ENCODE assay signal across 1 cellular context in the genomic region with DNA sequence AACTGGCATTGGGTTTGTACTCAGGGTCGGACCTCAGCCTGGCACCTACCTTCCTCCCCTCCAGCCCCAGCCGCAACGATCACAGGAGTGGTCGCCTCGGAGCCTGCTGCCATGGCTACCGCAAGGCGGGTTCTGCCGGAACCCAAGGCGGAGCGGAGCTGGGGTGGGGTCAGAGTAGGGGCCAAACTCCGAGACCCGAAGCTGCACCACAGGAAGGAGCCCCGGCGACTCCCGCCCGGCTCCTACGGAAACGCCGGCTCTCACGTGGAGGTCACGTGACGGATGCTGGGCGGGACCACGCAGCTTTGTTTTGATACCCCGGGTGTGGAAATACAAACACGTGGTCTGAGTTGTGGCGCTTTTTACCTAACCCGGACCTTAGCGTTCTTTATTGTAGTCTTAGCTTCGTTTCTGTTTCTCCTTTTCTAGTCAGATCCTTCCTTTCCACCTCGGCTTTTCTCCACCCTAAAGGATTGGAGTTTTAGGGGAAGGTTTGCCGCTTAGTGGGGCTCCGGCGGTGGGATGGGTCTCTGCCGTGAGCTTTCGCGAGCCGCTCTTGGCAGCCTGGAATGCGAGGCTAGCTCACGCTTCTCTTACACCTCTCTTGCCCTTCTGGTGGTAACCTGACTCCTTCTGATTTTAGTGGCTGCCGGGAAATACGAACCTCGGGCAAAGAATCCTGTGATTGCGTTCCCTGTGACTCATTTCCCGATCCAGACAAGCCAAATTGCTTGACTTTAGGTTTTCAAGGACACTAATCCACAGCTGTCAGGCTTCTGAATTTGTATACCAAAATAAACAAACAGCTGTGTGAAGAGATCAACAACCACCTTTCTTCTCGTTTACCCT.
TF ChIP-seq lines count a peak whose summit lies in the region.

Gene HSPBAP1, minus strand, starts transcription at position 264 of the 849 bp plus-strand sequence. Its CDS starts 151 bp downstream, at position 113.

TF ChIP-seq in A549, 52 proteins besides CTCF, POLR2A, EP300 and RAD21 (continued from another document):
- TF ChIP-seq MAZ (IDR thresholded peaks at IDR 0.05; ENCODE audit: borderline replicate concordance, low read depth, low read length) (no peak), SMC3 (IDR thresholded peaks at IDR 0.05) (no peak), GATA3 (IDR thresholded peaks at IDR 0.05; ENCODE audit: borderline replicate concordance) (no peak), FOSB (CRISPR knock-in tag; IDR thresholded peaks at IDR 0.05) (no peak), EHMT2 (IDR thresholded peaks at IDR 0.05; ENCODE audit: low read depth) (no peak), ATOH8 (CRISPR knock-in tag; IDR thresholded peaks at IDR 0.05; ENCODE audit: low read depth) (no peak), ZNF302 (CRISPR knock-in tag; IDR thresholded peaks at IDR 0.05) (no peak), HEYL (CRISPR knock-in tag; IDR thresholded peaks at IDR 0.05) (peak; percentile 63; the same call in 1 of the 2 replicates), RARB (CRISPR knock-in tag; IDR thresholded peaks at IDR 0.05) (no peak), CEBPB (IDR thresholded peaks at IDR 0.05) (no peak), MYC (IDR thresholded peaks at IDR 0.05; ENCODE audit: borderline replicate concordance, low read length) (peak; percentile 87), MAFK (IDR thresholded peaks at IDR 0.05; ENCODE audit: partially characterized antibody) (no peak), RCOR1 (IDR thresholded peaks at IDR 0.05; ENCODE audit: low read depth, low read length) (no peak), MAX (IDR thresholded peaks at IDR 0.05) (peak; percentile 99), KDM5A (IDR thresholded peaks at IDR 0.05) (no peak), ZFP36 (IDR thresholded peaks at IDR 0.05; ENCODE audit: borderline replicate concordance, partially characterized antibody) (no peak), REST (IDR thresholded peaks at IDR 0.05) (no peak), HES2 (IDR thresholded peaks at IDR 0.05) (no peak), ZC3H11A (IDR thresholded peaks at IDR 0.05) (no peak), JUNB (IDR thresholded peaks at IDR 0.05) (no peak), NR3C1 (IDR thresholded peaks at IDR 0.05) (no peak), ESRRA (IDR thresholded peaks at IDR 0.05; ENCODE audit: borderline replicate concordance, low read length) (peak; percentile 61; the same call in 1 of the 2 replicates), CHD4 (IDR thresholded peaks at IDR 0.05; ENCODE audit: borderline replicate concordance) (no peak), NFE2L2 (conservative IDR thresholded peaks at IDR 0.05; ENCODE audit: low read length) (no peak), KDM1A (IDR thresholded peaks at IDR 0.05; ENCODE audit: low read depth) (no peak), HOXB13 (CRISPR knock-in tag; IDR thresholded peaks at IDR 0.05; ENCODE audit: low read depth) (peak; percentile 88), PBX3 (IDR thresholded peaks at IDR 0.05) (no peak), NPAS2 (CRISPR knock-in tag; IDR thresholded peaks at IDR 0.05; ENCODE audit: borderline replicate concordance) (peak; percentile 87), ZSCAN20 (CRISPR knock-in tag; IDR thresholded peaks at IDR 0.05) (peak; percentile 51; the same call in 1 of the 2 replicates), EHF (CRISPR knock-in tag; IDR thresholded peaks at IDR 0.05) (0 out of 2 replicates have a peak, but pooled peaks have one; percentile 26), HDAC2 (IDR thresholded peaks at IDR 0.05) (peak; percentile 41; the same call in 1 of the 2 replicates), USF2 (IDR thresholded peaks at IDR 0.05) (peak; percentile 99), POLR2AphosphoS2 (conservative IDR thresholded peaks at IDR 0.05; ENCODE audit: low read length) (no peak), HOXA7 (CRISPR knock-in tag; IDR thresholded peaks at IDR 0.05) (no peak), PHF8 (IDR thresholded peaks at IDR 0.05; ENCODE audit: borderline replicate concordance, low read depth) (peak; percentile 16; the same call in 1 of the 2 replicates), RFX5 (IDR thresholded peaks at IDR 0.05) (no peak), BHLHE40 (IDR thresholded peaks at IDR 0.05; ENCODE audit: low read depth, low read length) (peak; percentile 76), RNF2 (IDR thresholded peaks at IDR 0.05; ENCODE audit: borderline replicate concordance, low read depth) (no peak), TFCP2L1 (CRISPR knock-in tag; IDR thresholded peaks at IDR 0.05) (0 out of 2 replicates have a peak, but pooled peaks have one; percentile 41), CBX2 (IDR thresholded peaks at IDR 0.05; ENCODE audit: borderline replicate concordance, low read depth) (no peak), SREBF2 (IDR thresholded peaks at IDR 0.05) (no peak), CBX8 (IDR thresholded peaks at IDR 0.05) (no peak), FOXS1 (CRISPR knock-in tag; IDR thresholded peaks at IDR 0.05) (peak; percentile 89; the same call in 1 of the 2 replicates), HOXB5 (CRISPR knock-in tag; IDR thresholded peaks at IDR 0.05) (peak; percentile 82)
- TF ChIP-seq, protein P1, sequence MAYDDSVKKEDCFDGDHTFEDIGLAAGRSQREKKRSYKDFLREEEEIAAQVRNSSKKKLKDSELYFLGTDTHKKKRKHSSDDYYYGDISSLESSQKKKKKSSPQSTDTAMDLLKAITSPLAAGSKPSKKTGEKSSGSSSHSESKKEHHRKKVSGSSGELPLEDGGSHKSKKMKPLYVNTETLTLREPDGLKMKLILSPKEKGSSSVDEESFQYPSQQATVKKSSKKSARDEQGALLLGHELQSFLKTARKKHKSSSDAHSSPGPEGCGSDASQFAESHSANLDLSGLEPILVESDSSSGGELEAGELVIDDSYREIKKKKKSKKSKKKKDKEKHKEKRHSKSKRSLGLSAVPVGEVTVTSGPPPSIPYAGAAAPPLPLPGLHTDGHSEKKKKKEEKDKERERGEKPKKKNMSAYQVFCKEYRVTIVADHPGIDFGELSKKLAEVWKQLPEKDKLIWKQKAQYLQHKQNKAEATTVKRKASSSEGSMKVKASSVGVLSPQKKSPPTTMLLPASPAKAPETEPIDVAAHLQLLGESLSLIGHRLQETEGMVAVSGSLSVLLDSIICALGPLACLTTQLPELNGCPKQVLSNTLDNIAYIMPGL (CRISPR knock-in tag; IDR thresholded peaks at IDR 0.05; ENCODE audit: borderline replicate concordance): no peak
- TF ChIP-seq, protein P2, sequence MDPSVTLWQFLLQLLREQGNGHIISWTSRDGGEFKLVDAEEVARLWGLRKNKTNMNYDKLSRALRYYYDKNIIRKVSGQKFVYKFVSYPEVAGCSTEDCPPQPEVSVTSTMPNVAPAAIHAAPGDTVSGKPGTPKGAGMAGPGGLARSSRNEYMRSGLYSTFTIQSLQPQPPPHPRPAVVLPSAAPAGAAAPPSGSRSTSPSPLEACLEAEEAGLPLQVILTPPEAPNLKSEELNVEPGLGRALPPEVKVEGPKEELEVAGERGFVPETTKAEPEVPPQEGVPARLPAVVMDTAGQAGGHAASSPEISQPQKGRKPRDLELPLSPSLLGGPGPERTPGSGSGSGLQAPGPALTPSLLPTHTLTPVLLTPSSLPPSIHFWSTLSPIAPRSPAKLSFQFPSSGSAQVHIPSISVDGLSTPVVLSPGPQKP (IDR thresholded peaks at IDR 0.05; ENCODE audit: low read depth, low read length): no peak
